ENCODE assay signal across 9 cellular contexts in genomic region chr2:19574788-19575260, GRCh38.
DNase-seq lines count a peak whose midpoint lies in the region; ATAC-seq, FAIRE-seq and TF ChIP-seq lines count a peak whose summit lies in the region.
"Had no signal": no experiment of that assay in that cellular context is flagged by ENCODE, and none has a peak within 500 bp of the region (broad histone marks: within the 10 kb centered on the region; RNA-seq: fewer than 3 reads in every experiment).

No MANE protein-coding gene starts in this region.

- TF ChIP-seq CTCF in astrocyte (IDR thresholded peaks at IDR 0.05; ENCODE audit: insufficient read depth, low read depth, low read length), result no peak
- TF ChIP-seq CTCF in testis (IDR thresholded peaks at IDR 0.05), result no peak

- peak overlapping the region; percentile 43 for H3K4me2 ChIP-seq in astrocyte (ENCODE audit: low read length)

- no peaks in the 10 kb centered on the region for H3K36me3 Mint-ChIP-seq in astrocyte (ENCODE audit: low read depth, unreplicated experiment)
- H3K36me3 Mint-ChIP-seq in activated CD8-positive, alpha-beta T cell treated with anti-CD3 and anti-CD28 coated beads, Interleukin-2, amount 10 ng/mL, durations not matched to agents 7 days and 5 days (ENCODE audit: low read depth), result no peaks in the 10 kb centered on the region
- H3K36me3 Mint-ChIP-seq: IgD-negative memory B cell had no signal

- H3K4me1 ChIP-seq in astrocyte (ENCODE audit: insufficient read depth, low read length) (peaks cover 19% of the 10 kb centered on the region), testis (peaks cover 6% of the 10 kb centered on the region)

- no peak overlapping the region for H3K27ac ChIP-seq in astrocyte (ENCODE audit: low read depth, low read length)
- no peak overlapping the region for H3K27ac ChIP-seq in testis

- H3K4me3 Mint-ChIP-seq in astrocyte (ENCODE audit: unreplicated experiment), result no peak overlapping the region
- H3K4me3 Mint-ChIP-seq in activated CD8-positive, alpha-beta T cell treated with anti-CD3 and anti-CD28 coated beads, Interleukin-2, amount 10 ng/mL, durations not matched to agents 7 days and 5 days, result no peak overlapping the region
- H3K4me3 Mint-ChIP-seq: IgD-negative memory B cell had no signal

- no peak overlapping the region for H3K9ac ChIP-seq in astrocyte (ENCODE audit: low read length)

- POLR2A ChIA-PET in activated CD8-positive, alpha-beta T cell treated with anti-CD3 and anti-CD28 coated beads, Interleukin-2, amount 10 ng/mL, durations not matched to agents 7 days and 5 days (lab: Charles Lee), result no interaction called here

- CTCF ChIA-PET in activated CD8-positive, alpha-beta T cell treated with anti-CD3 and anti-CD28 coated beads, Interleukin-2, amount 10 ng/mL, durations not matched to agents 7 days and 5 days (lab: Charles Lee), result no interaction called here

- no peaks in the 10 kb centered on the region for H3K9me3 Mint-ChIP-seq in astrocyte (ENCODE audit: unreplicated experiment)
- no peaks in the 10 kb centered on the region for H3K9me3 Mint-ChIP-seq in activated CD8-positive, alpha-beta T cell treated with anti-CD3 and anti-CD28 coated beads, Interleukin-2, amount 10 ng/mL, durations not matched to agents 7 days and 5 days (ENCODE audit: insufficient read depth)
- H3K9me3 Mint-ChIP-seq: IgD-negative memory B cell had no signal

- no peaks in the 10 kb centered on the region for H3K9me3 ChIP-seq in astrocyte (ENCODE audit: insufficient read depth, low read depth, low read length)
- H3K9me3 ChIP-seq in testis, result no peaks in the 10 kb centered on the region

- WGBS in testis, 2 donors, result 37 to 39% methylated on average over 5 of the region's 5 CpGs

- H3K79me2 ChIP-seq in astrocyte (ENCODE audit: insufficient read depth, low read length), result no peaks in the 10 kb centered on the region

- H3K27me3 Mint-ChIP-seq in astrocyte (ENCODE audit: low read depth, unreplicated experiment), result peaks cover 14% of the 10 kb centered on the region
- H3K27me3 Mint-ChIP-seq in activated CD8-positive, alpha-beta T cell treated with anti-CD3 and anti-CD28 coated beads, Interleukin-2, amount 10 ng/mL, durations not matched to agents 7 days and 5 days (ENCODE audit: low read depth), result peaks cover 2% of the 10 kb centered on the region

- no peaks in the 10 kb centered on the region for H4K20me1 ChIP-seq in astrocyte (ENCODE audit: insufficient read depth, low read length)

- H3K36me3 ChIP-seq in astrocyte (ENCODE audit: insufficient read depth, low read length) (no peaks in the 10 kb centered on the region), testis (ENCODE audit: low read depth, missing control alignments) (no peaks in the 10 kb centered on the region)

- DNase-seq in HT1080 (ENCODE audit: low read depth) (peak; percentile 46), astrocyte (ENCODE audit: low read depth) (peak; percentile 91), hepatic stellate cell (ENCODE audit: low spot score) (peak; percentile 31), testis (peak; percentile 17), activated gamma-delta T cell treated with Interleukin-2 at 50 U/mL for 16 hours (no peak)
- no peak for DNase-seq in effector CD8-positive, alpha-beta T cell (lab: John Stamatoyannopoulos, UW)
- no peak for DNase-seq in activated CD8-positive, alpha-beta T cell treated with anti-CD3 and anti-CD28 coated beads, Interleukin-2, amount 10 ng/mL, durations not matched to agents 7 days and 5 days
- DNase-seq: stimulated activated CD4-positive, alpha-beta T cell treated with anti-CD3 and anti-CD28 coated beads, Interleukin-2, amount 100 ng/mL, for 24 hours had no signal

- intact Hi-C loops in testis (cut with DNase I; ENCODE audit: low total_unique reads), result no loop called here

- no peak for ATAC-seq in activated CD8-positive, alpha-beta T cell treated with anti-CD3 and anti-CD28 coated beads, Interleukin-2, amount 10 ng/mL, durations not matched to agents 7 days and 5 days

- no peak for TF ChIP-seq POLR2A in testis (IDR thresholded peaks at IDR 0.05)

- no peak overlapping the region for H2AFZ ChIP-seq in astrocyte (ENCODE audit: low read depth, low read length)

- peaks cover 32% of the 10 kb centered on the region for H3K4me1 Mint-ChIP-seq in astrocyte (ENCODE audit: low read depth, unreplicated experiment)
- H3K4me1 Mint-ChIP-seq in activated CD8-positive, alpha-beta T cell treated with anti-CD3 and anti-CD28 coated beads, Interleukin-2, amount 10 ng/mL, durations not matched to agents 7 days and 5 days (ENCODE audit: low read depth), result no peaks in the 10 kb centered on the region
- H3K4me1 Mint-ChIP-seq: IgD-negative memory B cell had no signal

- H3K4me3 ChIP-seq in astrocyte (ENCODE audit: insufficient read depth, low read depth, low read length), result no peak overlapping the region
- H3K4me3 ChIP-seq in testis, result no peak overlapping the region

- peak overlapping the region; percentile 35 for H3K27ac Mint-ChIP-seq in astrocyte (ENCODE audit: unreplicated experiment)
- no peak overlapping the region for H3K27ac Mint-ChIP-seq in activated CD8-positive, alpha-beta T cell treated with anti-CD3 and anti-CD28 coated beads, Interleukin-2, amount 10 ng/mL, durations not matched to agents 7 days and 5 days
- H3K27ac Mint-ChIP-seq: IgD-negative memory B cell had no signal

- FAIRE-seq in astrocyte (lab: Jason Lieb, UNC), result peak; percentile 79

- H3K27me3 ChIP-seq in astrocyte (ENCODE audit: insufficient read depth, low read length) (peaks cover 3% of the 10 kb centered on the region), testis (no peaks in the 10 kb centered on the region)

Comparison
In these comparisons a context has a peak if more than half of its experiments do, and no peak if none do; other contexts are left out.
1. DNase-seq: peak in HT1080 (single experiment), astrocyte (single experiment), hepatic stellate cell (single experiment) and testis (single experiment); none in effector CD8-positive, alpha-beta T cell (single experiment), activated CD8-positive, alpha-beta T cell treated with anti-CD3 and anti-CD28 coated beads, Interleukin-2, amount 10 ng/mL, durations not matched to agents 7 days and 5 days (single experiment) and activated gamma-delta T cell treated with Interleukin-2 at 50 U/mL for 16 hours (single experiment).